Comparison of ENCODE assay signal across 8 cellular contexts in genomic region chr9:120579750-120580590, GRCh38. TPM values are rescaled to one million over a fixed set of nuclear protein-coding genes. Genes with fewer than 3 reads are reported as not detected.
DNase-seq lines count a peak whose midpoint lies in the region; ATAC-seq and TF ChIP-seq lines count a peak whose summit lies in the region.

TSS of gene CDK5RAP2 (minus strand) at chr9:120580167. CDS start at chr9:120579978, 189 bp downstream.

- no peak for TF ChIP-seq CTCF in AG10803 (conservative IDR thresholded peaks at IDR 0.05; ENCODE audit: low read length)

- peak within 1 kb of the TSS; percentile 77 for H3K4me3 ChIP-seq in AG10803 (ENCODE audit: low read length)

- ATAC-seq in GM19043 (IDR thresholded peaks at IDR 0.05; ENCODE audit: low read depth, unreplicated experiment) (peak; percentile 92), HG03378 (IDR thresholded peaks at IDR 0.05; ENCODE audit: unreplicated experiment) (peak; percentile 83)

- DNase-seq in AG10803 (ENCODE audit: low read depth) = peak; percentile 98
- peak; percentile 97 for DNase-seq in NCI-H460 (ENCODE audit: extremely low read depth, low read depth)
- DNase-seq in activated CD4-positive, CD25-positive, alpha-beta regulatory T cell treated with anti-CD3 and anti-CD28 coated beads, Interleukin-2, amount 50 U/mL, for 72 hours = peak; percentile 87
- peak; percentile 60 to 92 for DNase-seq in cerebellar nuclear complex (lab: John Stamatoyannopoulos, UW)
- peak; percentile 98 for DNase-seq in islet precursor cell
- DNase-seq in stimulated activated CD4-positive, alpha-beta T cell treated with anti-CD3 and anti-CD28 coated beads, Interleukin-12 subunit alpha, Interleukin-12 subunit beta, amount 100 ng/mL, for 48 hours (ENCODE audit: low read depth in 2 of 3, low spot score in 1 of 3) = peak; percentile 84 to 90 (median 89)

RNA-seq across cellular contexts. Expression of gene CDK5RAP2, which starts in this region (rescaled TPM):
- 82.7 and 92.3 TPM in 2 replicates for total RNA-seq in NCI-H460 (2014; rRNA removed; shearing (Covaris generic))
- 128 and 149 TPM in 2 replicates for polyA plus RNA-seq in NCI-H460 (2014; cell fraction: nucleus; rRNA removed)

Comparison
In these comparisons a context has a peak if more than half of its experiments do, and no peak if none do; other contexts are left out.
1. Peak in every context shown above with its lines: DNase-seq, ATAC-seq and H3K4me3 ChIP-seq.